Comparison of ENCODE assay signal across 1 cellular context in genomic region chr3:144097144-144097543, GRCh38.
TF ChIP-seq lines count a peak whose summit lies in the region.

No MANE protein-coding gene starts in this region.

TF ChIP-seq in GM23338, 12 proteins besides CTCF, POLR2A, EP300 and RAD21 (continued from another document):
- TF ChIP-seq REST (IDR thresholded peaks at IDR 0.05; ENCODE audit: unreplicated experiment): no peak
- TF ChIP-seq EZH2 (IDR thresholded peaks at IDR 0.05; ENCODE audit: low read depth, unreplicated experiment): no peak
- TF ChIP-seq CREB1 (CRISPR knock-in tag; IDR thresholded peaks at IDR 0.05; ENCODE audit: low read depth): no peak
